19 cellular contexts compared by ENCODE assay signal in genomic region chr15:80800067-80800466, GRCh38. TPM values are rescaled to one million over a fixed set of nuclear protein-coding genes. Genes with fewer than 3 reads are reported as not detected.
DNase-seq lines count a peak whose midpoint lies in the region; ATAC-seq and TF ChIP-seq lines count a peak whose summit lies in the region.
"Had no signal": no experiment of that assay in that cellular context is flagged by ENCODE, and none has a peak within 500 bp of the region (broad histone marks: within the 10 kb centered on the region; RNA-seq: fewer than 3 reads in every experiment).

No MANE protein-coding gene starts in this region.

- peaks cover 7% of the 10 kb centered on the region for H3K4me1 Mint-ChIP-seq in WTC11

- no peaks in the 10 kb centered on the region for H3K36me3 Mint-ChIP-seq in WTC11
- peaks cover 5 to 18% of the 10 kb centered on the region in 2 donors for H3K36me3 Mint-ChIP-seq in activated naive CD4-positive, alpha-beta T cell treated with anti-CD3 and anti-CD28 coated beads, Interleukin-2, amount 50 U/mL, for 72 hours

- H3K9me3 ChIP-seq in GM23248 (ENCODE audit: low read depth) (no peaks in the 10 kb centered on the region), PC-3 (ENCODE audit: low read length) (no peaks in the 10 kb centered on the region)
- H3K9me3 ChIP-seq: A549, Caco-2, HAP-1 had no signal

- H3K27ac ChIP-seq in GM23248: no peak overlapping the region
- no peak overlapping the region for H3K27ac ChIP-seq in PC-3 (ENCODE audit: low read length)
- no peak overlapping the region for H3K27ac ChIP-seq in foreskin keratinocyte
- H3K27ac ChIP-seq: 22Rv1, A549, C4-2B had no signal

- TF ChIP-seq CTCF in PC-3 (conservative IDR thresholded peaks at IDR 0.05; ENCODE audit: low read depth, low read length) (no peak), WTC11 (IDR thresholded peaks at IDR 0.05) (no peak), foreskin keratinocyte (conservative IDR thresholded peaks at IDR 0.05) (no peak)

- H3K36me3 ChIP-seq in GM23248 (ENCODE audit: low read depth) (peaks cover 49% of the 10 kb centered on the region), PC-3 (ENCODE audit: low read depth, low read length) (no peaks in the 10 kb centered on the region)
- H3K36me3 ChIP-seq: HAP-1 had no signal

- in situ Hi-C loops in GM23248 (cut with MboI): no loop called here

- CTCF ChIA-PET in PC-3 (lab: Charles Lee): no interaction called here
- CTCF ChIA-PET in WTC11 (lab: Charles Lee): interaction anchor here (1.7 kb wide), 1 partner anchor 20 kb away, joined by 8 read pairs; the partner anchor contains the start of gene CEMIP

- H3K27me3 ChIP-seq in GM23248 (replicated peaks; ENCODE audit: insufficient read depth) (no peaks in the 10 kb centered on the region), PC-3 (ENCODE audit: low read length) (no peaks in the 10 kb centered on the region), foreskin keratinocyte (no peaks in the 10 kb centered on the region)

- H3K4me2 ChIP-seq in GM23248 (ENCODE audit: unreplicated experiment) (no peak overlapping the region), PC-3 (ENCODE audit: low read length) (no peak overlapping the region)
- H3K4me2 ChIP-seq: A549 had no signal

- POLR2A ChIA-PET in PC-3 (lab: Charles Lee; ENCODE audit: unreplicated experiment): no interaction called here
- POLR2A ChIA-PET in WTC11 (lab: Charles Lee): no interaction called here

- H3K4me3 ChIP-seq in GM23248: no peak overlapping the region
- H3K4me3 ChIP-seq in PC-3 (ENCODE audit: low read length): no peak overlapping the region
- H3K4me3 ChIP-seq: A549, HAP-1 had no signal

- H3K9ac ChIP-seq in GM23248: no peak overlapping the region
- H3K9ac ChIP-seq in PC-3 (ENCODE audit: low read length): no peak overlapping the region

- no peaks in the 10 kb centered on the region for H3K9me3 Mint-ChIP-seq in WTC11
- peaks cover 0 to 18% of the 10 kb centered on the region in 2 donors for H3K9me3 Mint-ChIP-seq in activated naive CD4-positive, alpha-beta T cell treated with anti-CD3 and anti-CD28 coated beads, Interleukin-2, amount 50 U/mL, for 72 hours
- H3K9me3 Mint-ChIP-seq: CD4-positive, alpha-beta T cell had no signal

- H3K79me2 ChIP-seq in GM23248 (ENCODE audit: insufficient read depth) (no peaks in the 10 kb centered on the region), PC-3 (ENCODE audit: low read length) (no peaks in the 10 kb centered on the region)

- ATAC-seq in PC-3 (no peak), WTC11 (peak; percentile 52), foreskin keratinocyte (peak; percentile 44), HG03432 (IDR thresholded peaks at IDR 0.05; ENCODE audit: unreplicated experiment) (no peak)
- ATAC-seq in activated naive CD4-positive, alpha-beta T cell treated with anti-CD3 and anti-CD28 coated beads, Interleukin-2, amount 50 U/mL, for 72 hours: no peak
- no peak for ATAC-seq in stimulated activated naive CD8-positive, alpha-beta T cell treated with anti-CD3 and anti-CD28 coated beads, Interleukin-15, Interleukin-2, amounts not matched to agents 100 U/mL and 50 U/mL, for 24 hours
- ATAC-seq: A549 had no signal

- H3K4me1 ChIP-seq in GM23248 (ENCODE audit: insufficient read depth) (no peaks in the 10 kb centered on the region), PC-3 (ENCODE audit: insufficient read depth, low read length) (peaks cover 30% of the 10 kb centered on the region), foreskin keratinocyte (no peaks in the 10 kb centered on the region)
- H3K4me1 ChIP-seq: Caco-2, HAP-1 had no signal

- peak; percentile 22 for DNase-seq in GM23248
- DNase-seq in PC-3: peak; percentile 30
- no peak for DNase-seq in WTC11 (ENCODE audit: low spot score)
- DNase-seq in foreskin keratinocyte: no peak
- no peak for DNase-seq in activated naive CD4-positive, alpha-beta T cell treated with anti-CD3 and anti-CD28 coated beads, Interleukin-2, amount 50 U/mL, for 72 hours (ENCODE audit: low spot score in 2 of 2)
- no peak for DNase-seq in NCI-H345 (lab: John Stamatoyannopoulos, UW)
- no peak for DNase-seq in stimulated activated naive CD8-positive, alpha-beta T cell treated with anti-CD3 and anti-CD28 coated beads, Interleukin-15, Interleukin-2, amounts not matched to agents 100 U/mL and 50 U/mL, for 24 hours
- DNase-seq: AML-193; Caco-2; CD4-positive, alpha-beta T cell; DMS153; DMS79; GDM1; IMR-90 had no signal

- H3K27me3 Mint-ChIP-seq in WTC11 (ENCODE audit: low read depth): peaks cover 15% of the 10 kb centered on the region

- no peaks in the 10 kb centered on the region for H3K9me2 ChIP-seq in GM23248 (ENCODE audit: insufficient read depth)
- H3K9me2 ChIP-seq in PC-3 (replicated peaks; ENCODE audit: low read length): 0 out of 2 replicates have a peak, but pooled peaks cover 2% of the 10 kb centered on the region

- no peak overlapping the region for H3K27ac Mint-ChIP-seq in WTC11
- H3K27ac Mint-ChIP-seq in activated naive CD4-positive, alpha-beta T cell treated with anti-CD3 and anti-CD28 coated beads, Interleukin-2, amount 50 U/mL, for 72 hours: no peak overlapping the region
- H3K27ac Mint-ChIP-seq: CD4-positive, alpha-beta T cell had no signal

- H4K20me1 ChIP-seq in GM23248 (ENCODE audit: insufficient read depth) (peaks cover 5% of the 10 kb centered on the region; the same call in 1 of the 2 replicates), PC-3 (ENCODE audit: low read length) (no peaks in the 10 kb centered on the region)

- WGBS in GM23248 (ENCODE audit: low coverage in 1 of 2, low lambda C conversion rate in 2 of 2, missing lambda C conversion rate in 2 of 2), 2 experiments: 70 to 79% methylated on average over 5 of the region's 5 CpGs

- H2AFZ ChIP-seq in GM23248: no peak overlapping the region
- H2AFZ ChIP-seq in PC-3 (ENCODE audit: low read length): no peak overlapping the region

- BruUV-seq in PC-3 (replicated peaks; lab: Mats Ljungman, UMichigan): no TSS peak

- intact Hi-C loops in PC-3 (cut with micrococcal nuclease): no loop called here

- no peak overlapping the region for H3K4me3 Mint-ChIP-seq in WTC11
- H3K4me3 Mint-ChIP-seq: CD4-positive, alpha-beta T cell had no signal

- H3F3A ChIP-seq in GM23248 (ENCODE audit: insufficient read depth) (peaks cover 97% of the 10 kb centered on the region), PC-3 (ENCODE audit: low read length, unreplicated experiment) (peaks cover 9% of the 10 kb centered on the region)

TF ChIP-seq in WTC11, 78 proteins besides CTCF, POLR2A, EP300 and RAD21:
- TF ChIP-seq OVOL2 (CRISPR knock-in tag; IDR thresholded peaks at IDR 0.05; ENCODE audit: borderline replicate concordance) (no peak), E2F1 (CRISPR knock-in tag; IDR thresholded peaks at IDR 0.05) (no peak), ZNF416 (CRISPR knock-in tag; IDR thresholded peaks at IDR 0.05) (no peak), RORB (CRISPR knock-in tag; IDR thresholded peaks at IDR 0.05) (no peak), CBFB (CRISPR knock-in tag; IDR thresholded peaks at IDR 0.05; ENCODE audit: low read depth) (no peak), CREB1 (CRISPR knock-in tag; IDR thresholded peaks at IDR 0.05) (no peak), PREB (CRISPR knock-in tag; IDR thresholded peaks at IDR 0.05; ENCODE audit: borderline replicate concordance) (no peak), GTF2I (CRISPR knock-in tag; conservative IDR thresholded peaks at IDR 0.05) (no peak), TP53 (CRISPR knock-in tag; IDR thresholded peaks at IDR 0.05) (no peak), IRF2 (CRISPR knock-in tag; IDR thresholded peaks at IDR 0.05; ENCODE audit: borderline replicate concordance, low read depth) (no peak)

RNA-seq across cellular contexts. Expression of gene CEMIP, which starts 20.9 kb away (rescaled TPM):
- 213 and 232 TPM in 2 replicates for total RNA-seq in GM23248 (2014; rRNA removed; shearing (Covaris generic))
- polyA plus RNA-seq in GM23248 (2016; fragmentation: Nextera tagmentation; extraction: Ambion mirVana) (134 and 137 TPM in 2 replicates), foreskin keratinocyte (0.22 and 0.49 TPM in 2 replicates)
- total RNA-seq in PC-3 (2014; rRNA removed) (3.1 and 4.0 TPM in 2 replicates), WTC11 (2021) (0.57 to 1.2 TPM (median 0.87 TPM) in 3 replicates), foreskin keratinocyte (0.71 and 1.2 TPM in 2 replicates)
- not detected for total RNA-seq in activated naive CD4-positive, alpha-beta T cell treated with anti-CD3 and anti-CD28 coated beads, Interleukin-2, amount 50 U/mL, for 72 hours
- total RNA-seq: CD4-positive, alpha-beta T cell had no signal

Comparison
In these comparisons a context has a peak if more than half of its experiments do, and no peak if none do; other contexts are left out.
1. DNase-seq: peak in GM23248 (single experiment) and PC-3 (single experiment); none in WTC11 (single experiment), foreskin keratinocyte (0 of 2), activated naive CD4-positive, alpha-beta T cell treated with anti-CD3 and anti-CD28 coated beads, Interleukin-2, amount 50 U/mL, for 72 hours (0 of 2), NCI-H345 (single experiment) and stimulated activated naive CD8-positive, alpha-beta T cell treated with anti-CD3 and anti-CD28 coated beads, Interleukin-15, Interleukin-2, amounts not matched to agents 100 U/mL and 50 U/mL, for 24 hours (single experiment).
2. ATAC-seq: peak in WTC11 (single experiment) and foreskin keratinocyte (single experiment); none in PC-3 (single experiment), activated naive CD4-positive, alpha-beta T cell treated with anti-CD3 and anti-CD28 coated beads, Interleukin-2, amount 50 U/mL, for 72 hours (0 of 2), HG03432 (single experiment) and stimulated activated naive CD8-positive, alpha-beta T cell treated with anti-CD3 and anti-CD28 coated beads, Interleukin-15, Interleukin-2, amounts not matched to agents 100 U/mL and 50 U/mL, for 24 hours (single experiment).
3. RNA of gene CEMIP, which starts 20.9 kb away (total RNA-seq): 213 to 232 TPM in GM23248; 3.1 to 4.0 TPM in PC-3, 0.71 to 1.2 TPM in foreskin keratinocyte, 0.57 to 1.2 TPM in WTC11 and not detected in activated naive CD4-positive, alpha-beta T cell treated with anti-CD3 and anti-CD28 coated beads, Interleukin-2, amount 50 U/mL, for 72 hours; every median in the first group is over 10 times any median in the second.